19 cellular contexts compared by ENCODE assay signal in the genomic region with DNA sequence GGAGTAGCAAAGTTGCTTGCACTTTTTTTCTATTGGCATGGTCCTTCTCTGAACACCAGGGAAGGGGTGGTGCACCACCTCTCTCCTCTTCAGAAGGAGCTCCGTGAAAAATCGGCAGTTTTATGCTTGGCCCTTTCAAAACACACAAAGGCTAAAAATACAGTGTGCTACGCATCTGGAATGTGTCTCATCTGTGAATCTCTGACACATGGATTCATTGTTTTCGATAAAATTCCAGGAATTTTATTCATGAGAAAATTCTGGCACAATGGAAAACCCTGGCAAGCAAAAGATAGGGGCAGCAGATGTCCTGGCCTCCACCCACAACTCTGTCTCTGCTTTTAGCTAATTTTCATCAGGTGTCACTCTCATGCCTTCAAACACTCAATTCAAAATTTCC. TPM values are rescaled to one million over a fixed set of nuclear protein-coding genes. Genes with fewer than 3 reads are reported as not detected.
"Had no signal": no experiment of that assay in that cellular context is flagged by ENCODE, and none has a peak within 500 bp of the region (broad histone marks: within the 10 kb centered on the region; RNA-seq: fewer than 3 reads in every experiment).

No MANE protein-coding gene starts in this region.

- DNase-seq: activated CD4-positive, alpha-beta T cell treated with anti-CD3 and anti-CD28 coated beads for 4 hours; activated CD8-positive, alpha-beta T cell treated with anti-CD3 and anti-CD28 coated beads for 36 hours; activated effector memory CD4-positive, alpha-beta T cell treated with anti-CD3 and anti-CD28 coated beads, Interleukin-2, amount 50 U/mL, for 16 hours; activated T-cell treated with anti-CD3 and anti-CD28 coated beads, Interleukin-2, amount 50 U/mL, for 48 hours; amniotic stem cell; cerebellar nuclear complex; left colon; lower lobe of right lung; naive thymus-derived CD8-positive, alpha-beta T cell; posterior cingulate gyrus; retina; stimulated activated CD4-positive, alpha-beta T cell treated with anti-CD3 and anti-CD28 coated beads, Interleukin-2, amount 100 ng/mL, for 48 hours; stimulated activated naive B cell treated with anti-CD40 and anti-IgM and Interleukin-4, amounts not matched to agents 10 μg/mL and 1 μg/mL and 100 μg/mL, for 72 hours; trophoblast cell had no signal

- H3K4me1 Mint-ChIP-seq: naive thymus-derived CD8-positive, alpha-beta T cell; stimulated activated naive B cell treated with anti-CD40 and anti-IgM and Interleukin-4, amounts not matched to agents 10 μg/mL and 1 μg/mL and 100 μg/mL, for 72 hours had no signal

- H3K27ac ChIP-seq: lower lobe of right lung had no signal

- H3K36me3 ChIP-seq: lower lobe of right lung had no signal

- H3K36me3 Mint-ChIP-seq: activated naive CD4-positive, alpha-beta T cell treated with anti-CD3 and anti-CD28 coated beads, Interleukin-2, amount 50 U/mL, for 72 hours; naive thymus-derived CD8-positive, alpha-beta T cell; stimulated activated naive B cell treated with anti-CD40 and anti-IgM and Interleukin-4, amounts not matched to agents 10 μg/mL and 1 μg/mL and 100 μg/mL, for 72 hours had no signal

- H3K9me3 ChIP-seq: lower lobe of right lung had no signal

- H3K9me3 Mint-ChIP-seq: activated CD8-positive, alpha-beta T cell treated with anti-CD3 and anti-CD28 coated beads for 36 hours; activated naive CD4-positive, alpha-beta T cell treated with anti-CD3 and anti-CD28 coated beads, Interleukin-2, amount 50 U/mL, for 72 hours; dendritic cell treated with granulocyte-macrophage colony-stimulating factor and Interleukin-4, amounts not matched to agents 40 ng/mL and 50 ng/mL, for 4 days; naive thymus-derived CD8-positive, alpha-beta T cell; stimulated activated naive B cell treated with anti-CD40 and anti-IgM and Interleukin-4, amounts not matched to agents 10 μg/mL and 1 μg/mL and 100 μg/mL, for 72 hours had no signal

- H3K4me3 Mint-ChIP-seq: activated CD8-positive, alpha-beta T cell treated with anti-CD3 and anti-CD28 coated beads for 36 hours; dendritic cell treated with granulocyte-macrophage colony-stimulating factor and Interleukin-4, amounts not matched to agents 40 ng/mL and 50 ng/mL, for 4 days; naive thymus-derived CD8-positive, alpha-beta T cell; stimulated activated naive B cell treated with anti-CD40 and anti-IgM and Interleukin-4, amounts not matched to agents 10 μg/mL and 1 μg/mL and 100 μg/mL, for 72 hours had no signal

- FAIRE-seq: islet of Langerhans had no signal

- H3K27me3 Mint-ChIP-seq: activated CD8-positive, alpha-beta T cell treated with anti-CD3 and anti-CD28 coated beads for 36 hours; dendritic cell treated with granulocyte-macrophage colony-stimulating factor and Interleukin-4, amounts not matched to agents 40 ng/mL and 50 ng/mL, for 4 days; stimulated activated naive B cell treated with anti-CD40 and anti-IgM and Interleukin-4, amounts not matched to agents 10 μg/mL and 1 μg/mL and 100 μg/mL, for 72 hours had no signal

- ATAC-seq: activated CD8-positive, alpha-beta T cell treated with anti-CD3 and anti-CD28 coated beads for 36 hours; activated naive CD4-positive, alpha-beta T cell treated with anti-CD3 and anti-CD28 coated beads, Interleukin-2, amount 50 U/mL, for 72 hours; left colon; lower lobe of right lung; naive thymus-derived CD8-positive, alpha-beta T cell; stimulated activated naive B cell treated with anti-CD40 and anti-IgM and Interleukin-4, amounts not matched to agents 10 μg/mL and 1 μg/mL and 100 μg/mL, for 72 hours had no signal

- H3K4me3 ChIP-seq: lower lobe of right lung had no signal

- H3K27ac Mint-ChIP-seq: activated CD8-positive, alpha-beta T cell treated with anti-CD3 and anti-CD28 coated beads for 36 hours; activated naive CD4-positive, alpha-beta T cell treated with anti-CD3 and anti-CD28 coated beads, Interleukin-2, amount 50 U/mL, for 72 hours; dendritic cell treated with granulocyte-macrophage colony-stimulating factor and Interleukin-4, amounts not matched to agents 40 ng/mL and 50 ng/mL, for 4 days; stimulated activated naive B cell treated with anti-CD40 and anti-IgM and Interleukin-4, amounts not matched to agents 10 μg/mL and 1 μg/mL and 100 μg/mL, for 72 hours had no signal

RNA-seq across cellular contexts. Expression of a gene that starts 42.9 kb away (rescaled TPM):
- total RNA-seq: activated CD8-positive, alpha-beta T cell treated with anti-CD3 and anti-CD28 coated beads for 36 hours; activated naive CD4-positive, alpha-beta T cell treated with anti-CD3 and anti-CD28 coated beads, Interleukin-2, amount 50 U/mL, for 72 hours; epithelial cell of proximal tubule; naive thymus-derived CD8-positive, alpha-beta T cell; T-helper 1 cell treated with Interleukin-12 subunit alpha and Interleukin-12 subunit beta and Interleukin-4 antibody, amounts not matched to agents 30 ng/mL and 1 ng/mL, for 36 hours had no signal
- polyA plus RNA-seq: naive thymus-derived CD8-positive, alpha-beta T cell had no signal
